Comparison of ENCODE assay signal across 8 cellular contexts in the genomic region with DNA sequence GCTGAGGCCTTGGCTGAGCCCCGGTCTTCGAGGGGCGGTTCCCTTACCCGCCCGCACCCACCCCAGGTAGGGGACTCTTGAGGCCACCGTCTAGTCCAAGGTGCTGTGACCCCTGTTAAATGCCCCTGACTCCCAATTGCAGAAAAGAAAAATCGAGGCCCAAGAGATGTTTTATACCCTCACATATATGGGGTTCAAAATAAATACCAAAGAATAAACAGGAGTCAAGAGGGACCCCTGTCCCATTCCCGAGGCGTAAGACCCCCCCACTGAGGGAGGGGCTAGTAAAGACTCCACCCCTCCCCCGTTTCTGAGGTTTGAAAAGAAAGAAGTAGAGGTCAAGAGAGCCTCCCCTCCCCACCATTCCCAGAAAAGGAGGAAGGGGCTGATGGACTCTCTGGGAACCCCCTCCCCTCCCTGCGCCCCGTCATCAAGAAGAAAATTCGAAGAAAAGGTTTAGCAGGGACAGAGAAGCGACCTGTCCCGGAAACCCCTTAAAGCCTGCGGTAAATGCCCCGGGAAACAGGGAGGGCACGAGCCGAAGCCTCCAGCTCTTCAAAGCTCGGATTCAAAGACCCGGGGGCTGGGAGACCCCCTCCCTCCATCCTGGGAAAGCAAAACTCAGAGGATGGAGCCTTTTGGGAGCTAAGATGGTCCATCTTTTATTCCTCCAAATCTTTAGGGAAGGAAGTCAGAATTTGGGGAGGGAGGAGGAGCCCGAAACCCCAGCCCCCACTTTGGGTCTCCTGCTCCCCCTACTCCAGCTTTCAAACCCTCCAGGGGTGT. TPM values are rescaled to one million over a fixed set of nuclear protein-coding genes. Genes with fewer than 3 reads are reported as not detected.
DNase-seq lines count a peak whose midpoint lies in the region; ATAC-seq, FAIRE-seq and TF ChIP-seq lines count a peak whose summit lies in the region.

No MANE protein-coding gene starts in this region.

- no peaks in the 10 kb centered on the region for H3F3A ChIP-seq in SK-N-SH (replicated peaks; ENCODE audit: insufficient read depth)

- no peaks in the 10 kb centered on the region for H4K20me1 ChIP-seq in SK-N-SH (ENCODE audit: insufficient read depth)
- no peaks in the 10 kb centered on the region for H4K20me1 ChIP-seq in HepG2 (ENCODE audit: insufficient read depth, low read length)

- H3K79me2 ChIP-seq in SK-N-SH (ENCODE audit: insufficient read depth): no peaks in the 10 kb centered on the region
- no peaks in the 10 kb centered on the region for H3K79me2 ChIP-seq in HepG2 (ENCODE audit: insufficient read depth, low read length)

- BruUV-seq in HepG2 (replicated peaks; lab: Mats Ljungman, UMichigan): TSS peak; percentile 62

- H3K36me3 ChIP-seq in SK-N-SH (replicated peaks in 1 of 2; ENCODE audit: control insufficient read depth in 1 of 2, insufficient read depth in 2 of 2, low read length in 1 of 2) (peaks cover 0 to 2% of the 10 kb centered on the region in 2 experiments), bronchial epithelial cell (ENCODE audit: control insufficient read depth, insufficient read depth, low read length) (no peaks in the 10 kb centered on the region), HepG2 (replicated peaks in 1 of 2; ENCODE audit: control insufficient read depth in 1 of 2, insufficient read depth in 2 of 2, low read length in 2 of 2) (peaks cover 3 to 5% of the 10 kb centered on the region in 2 experiments; a peak in 1 of 5 replicates), stomach smooth muscle (ENCODE audit: control insufficient read depth in 2 of 2, insufficient read depth in 2 of 2, low read length in 2 of 2) (peaks cover 0 to 9% of the 10 kb centered on the region in 2 donors)

- CTCF ChIA-PET in SK-N-SH (lab: Yijun Ruan, JAX): interaction anchor here (0.6 to 20.7 kb wide), 15 partner anchors 12 to 206 kb away, joined by 3 to 505 read pairs (median 6); partner anchors contain the start of genes ARRDC2, JUND, MPV17L2 and PIK3R2
- CTCF ChIA-PET in HepG2 (lab: Yijun Ruan, JAX; ENCODE audit: low intra/inter-chr PET ratio, low total read pairs): no interaction called here

- H3K9ac ChIP-seq in SK-N-SH (peak overlapping the region; percentile 79), HepG2 (ENCODE audit: insufficient read depth, low read depth, low read length) (peak overlapping the region; percentile 73), stomach smooth muscle (ENCODE audit: low read length in 2 of 2) (peak overlapping the region; percentile 86 to 97)

- TF ChIP-seq RAD21 in SK-N-SH (IDR thresholded peaks at IDR 0.05; ENCODE audit: low read length) (no peak), HepG2 (CRISPR knock-in tag; IDR thresholded peaks at IDR 0.05) (no peak)

- POLR2A ChIA-PET in SK-N-SH (lab: Yijun Ruan, JAX) (interaction anchor here (0.6 to 2.1 kb wide), 6 partner anchors 10 to 75 kb away, joined by 3 to 5 read pairs (median 3); partner anchors contain the start of gene MPV17L2), HepG2 (lab: Yijun Ruan, JAX) (interaction anchor here (0.6 to 4.0 kb wide), 10 partner anchors 12 to 181 kb away, joined by 3 to 27 read pairs (median 6); partner anchors contain the start of genes GDF15, IQCN, JUND and MPV17L2)

- no peaks in the 10 kb centered on the region for H3K27me3 ChIP-seq in SK-N-SH (ENCODE audit: insufficient read depth)
- H3K27me3 ChIP-seq in bronchial epithelial cell (ENCODE audit: control insufficient read depth, insufficient read depth, low read length): no peaks in the 10 kb centered on the region
- 0 out of 5 replicates have a peak, but pooled peaks cover 0 to 3% of the 10 kb centered on the region in 2 experiments for H3K27me3 ChIP-seq in HepG2 (ENCODE audit: control insufficient read depth in 1 of 2, insufficient read depth in 2 of 2, low read length in 2 of 2)
- H3K27me3 ChIP-seq in stomach smooth muscle (ENCODE audit: control insufficient read depth in 1 of 2, insufficient read depth in 2 of 2, low read length in 2 of 2): peaks cover 0 to 3% of the 10 kb centered on the region in 2 donors

- peak overlapping the region; percentile 96 for H3K4me2 ChIP-seq in SK-N-SH
- H3K4me2 ChIP-seq in HepG2 (ENCODE audit: low read depth, low read length): peak overlapping the region; percentile 87

- H3K4me1 ChIP-seq in SK-N-SH (ENCODE audit: control insufficient read depth in 1 of 2, insufficient read depth in 2 of 2, low read depth in 1 of 2, low read length in 1 of 2) (peaks cover 4 to 20% of the 10 kb centered on the region in 2 experiments; a peak in 2 of 4 replicates), HepG2 (ENCODE audit: insufficient read depth, low read length) (peaks cover 13% of the 10 kb centered on the region), stomach smooth muscle (ENCODE audit: control insufficient read depth, insufficient read depth, low read length) (peaks cover 33% of the 10 kb centered on the region)

- no peak for FAIRE-seq in bronchial epithelial cell (lab: Jason Lieb, UNC)
- no peak for FAIRE-seq in HepG2 (lab: Jason Lieb, UNC)

- peak overlapping the region; percentile 75 for H3K4me3 ChIP-seq in AG10803 (ENCODE audit: low read length)
- H3K4me3 ChIP-seq in SK-N-SH (ENCODE audit: low read depth in 2 of 2, low read length in 1 of 2): peak overlapping the region; percentile 67 to 78
- H3K4me3 ChIP-seq in bronchial epithelial cell (ENCODE audit: low read depth, low read length): peak overlapping the region; percentile 52
- H3K4me3 ChIP-seq in HepG2 (replicated peaks in 1 of 3; ENCODE audit: insufficient read depth in 1 of 3, low read depth in 2 of 3, low read length in 3 of 3): peak overlapping the region; percentile 73 to 76 (median 73)
- peak overlapping the region; percentile 78 to 80 for H3K4me3 ChIP-seq in stomach smooth muscle (ENCODE audit: low read length in 2 of 2)

- TF ChIP-seq EP300 in SK-N-SH (IDR thresholded peaks at IDR 0.05; ENCODE audit: borderline replicate concordance in 1 of 2, low read depth in 1 of 2, low read length in 1 of 2) (no peak), HepG2 (IDR thresholded peaks at IDR 0.05; ENCODE audit: low read depth in 2 of 2, low read length in 2 of 2) (no peak), HepG2 (CRISPR knock-in tag; IDR thresholded peaks at IDR 0.05; ENCODE audit: borderline replicate concordance) (no peak)

- TF ChIP-seq CTCF in AG10803 (conservative IDR thresholded peaks at IDR 0.05; ENCODE audit: low read length): no peak
- TF ChIP-seq CTCF in SK-N-SH (IDR thresholded peaks at IDR 0.05): no peak
- no peak for TF ChIP-seq CTCF in bronchial epithelial cell (IDR thresholded peaks at IDR 0.05; ENCODE audit: insufficient read depth, low read length, severe bottlenecking)
- no peak for TF ChIP-seq CTCF in HepG2 (CRISPR knock-in tag; IDR thresholded peaks at IDR 0.05)

- intact Hi-C loops in HepG2 (cut with micrococcal nuclease; ENCODE audit: unreplicated experiment): loop anchor here (1.0 to 5.0 kb wide), 3 partner anchors 20 to 208 kb away; partner anchors contain the start of gene LSM4

- no peak for DNase-seq in AG10803 (ENCODE audit: low read depth)
- peak; percentile 84 for DNase-seq in SK-N-SH
- no peak for DNase-seq in bronchial epithelial cell (ENCODE audit: low read depth)
- no peak for DNase-seq in HepG2 (ENCODE audit: low spot score)

- under 1% methylated on average over 13 of the region's 22 CpGs for WGBS in SK-N-SH (ENCODE audit: low lambda C conversion rate)
- 2% methylated on average over 22 of the region's 22 CpGs for WGBS in HepG2 (ENCODE audit: low lambda C conversion rate)

- in situ Hi-C loops in HepG2 (cut with HindIII; ENCODE audit: extremely low pct_ligation_motif_present, low pct_unique_long_range_greater_than_20kb): loop anchor here (5.0 to 10.0 kb wide), 2 partner anchors 48 to 210 kb away; partner anchors contain the start of gene SSBP4

- ATAC-seq in GM18867 (IDR thresholded peaks at IDR 0.05; ENCODE audit: unreplicated experiment): peak; percentile 5
- peak; percentile 5 for ATAC-seq in HG03139 (IDR thresholded peaks at IDR 0.05; ENCODE audit: unreplicated experiment)
- ATAC-seq in HepG2: peak; percentile 14
- ATAC-seq in GM21390 (IDR thresholded peaks at IDR 0.05; ENCODE audit: unreplicated experiment): no peak

- H3K9me3 ChIP-seq in SK-N-SH: no peaks in the 10 kb centered on the region
- H3K9me3 ChIP-seq in HepG2 (ENCODE audit: low read length): no peaks in the 10 kb centered on the region
- no peaks in the 10 kb centered on the region for H3K9me3 ChIP-seq in stomach smooth muscle (ENCODE audit: control insufficient read depth in 2 of 2, low read length in 2 of 2)

- H3K27ac ChIP-seq in SK-N-SH (ENCODE audit: low read depth in 2 of 2, low read length in 1 of 2) (peak overlapping the region; percentile 85 to 93), HepG2 (ENCODE audit: extremely low read length, insufficient read depth, low read length) (peak overlapping the region; percentile 60), stomach smooth muscle (ENCODE audit: low read length) (peak overlapping the region; percentile 100)

- TF ChIP-seq POLR2A in HepG2 (IDR thresholded peaks at IDR 0.05; ENCODE audit: insufficient read depth in 1 of 2, low read depth in 2 of 2, low read length in 2 of 2): peak in 1 of 2 experiments; percentile 32; a peak in 1 of 4 replicates

- no peaks in the 10 kb centered on the region for H3K9me2 ChIP-seq in SK-N-SH

- H2AFZ ChIP-seq in SK-N-SH (ENCODE audit: low read depth) (peak overlapping the region; percentile 76), HepG2 (ENCODE audit: low read length) (no peak overlapping the region)

RNA-seq across cellular contexts. Expression of gene RAB3A, which starts 0.7 kb away (rescaled TPM):
- polyA plus RNA-seq in SK-N-SH (2012; rRNA removed) (9.1 and 9.7 TPM in 2 replicates), HepG2 (2011; rRNA removed) (0.95 and 0.98 TPM in 2 replicates)
- 7.7 and 10.0 TPM in 2 replicates for polyA plus RNA-seq in SK-N-SH (2012; cell fraction: cytosol; rRNA removed)
- polyA plus RNA-seq in SK-N-SH (2012; cell fraction: nucleus; rRNA removed): 13.1 and 19.6 TPM in 2 replicates
- total RNA-seq in bronchial epithelial cell (0.53 and 1.0 TPM in 2 replicates), HepG2 (2016; rRNA removed; fragmentation: Illumina TruSeq; extraction: Trizol) (0.53 and 0.58 TPM in 2 replicates)
- total RNA-seq in HepG2 (2016; cell fraction: cytosol; rRNA removed; fragmentation: Illumina TruSeq; extraction: Trizol; ENCODE audit: low read depth): 1.5 and 2.4 TPM in 2 replicates
- total RNA-seq in HepG2 (2016; cell fraction: insoluble cytoplasmic fraction; rRNA removed; fragmentation: Illumina TruSeq; extraction: Trizol): 0.61 and 1.2 TPM in 2 replicates
- total RNA-seq in HepG2 (2016; cell fraction: membrane; rRNA removed; fragmentation: Illumina TruSeq; extraction: Trizol): 1.4 and 1.8 TPM in 2 replicates
- total RNA-seq in HepG2 (2016; cell fraction: nucleus; rRNA removed; fragmentation: Illumina TruSeq; extraction: Trizol): 1.0 and 1.4 TPM in 2 replicates
- 1.4 TPM in 2 replicates for polyA plus RNA-seq in HepG2 (2011; cell fraction: cytosol; rRNA removed)
- 2.7 and 3.2 TPM in 2 replicates for polyA plus RNA-seq in HepG2 (2011; cell fraction: nucleus; rRNA removed)
- polyA plus RNA-seq in HepG2 (2012): 1.8 and 2.1 TPM in 2 replicates
- polyA plus RNA-seq in HepG2 (2016; cell fraction: cytosol; fragmentation: Illumina TruSeq; extraction: Trizol; ENCODE audit: low read depth): 0.90 and 0.94 TPM in 2 replicates
- 1.1 and 2.1 TPM in 2 replicates for polyA plus RNA-seq in HepG2 (2016; cell fraction: insoluble cytoplasmic fraction; fragmentation: Illumina TruSeq; extraction: Trizol; ENCODE audit: low read depth)
- polyA plus RNA-seq in HepG2 (2016; cell fraction: membrane; fragmentation: Illumina TruSeq; extraction: Trizol; ENCODE audit: low read depth): 1.1 TPM in 2 replicates
- 2.0 and 3.3 TPM in 2 replicates for polyA plus RNA-seq in HepG2 (2016; cell fraction: nucleus; fragmentation: Illumina TruSeq; extraction: Trizol; ENCODE audit: insufficient read depth, low read depth)
- 4.2 and 9.4 TPM in 2 replicates for polyA minus RNA-seq in HepG2 (2011; rRNA and poly(A)+ RNA removed; ENCODE audit: low replicate concordance)
- 3.9 and 4.1 TPM in 2 replicates for polyA minus RNA-seq in HepG2 (2011; cell fraction: cytosol; rRNA and poly(A)+ RNA removed)
- polyA minus RNA-seq in HepG2 (2011; cell fraction: nucleus; rRNA and poly(A)+ RNA removed): 0.64 and 1.2 TPM in 2 replicates

RNA-seq across cellular contexts. Expression of gene MPV17L2, which starts 11.6 kb away (rescaled TPM):
- polyA plus RNA-seq in SK-N-SH (2012; rRNA removed) (17.5 and 20.6 TPM in 2 replicates), HepG2 (2011; rRNA removed) (12.4 and 13.6 TPM in 2 replicates)
- 9.7 and 13.5 TPM in 2 replicates for polyA plus RNA-seq in SK-N-SH (2012; cell fraction: cytosol; rRNA removed)
- 8.2 and 8.6 TPM in 2 replicates for polyA plus RNA-seq in SK-N-SH (2012; cell fraction: nucleus; rRNA removed)
- total RNA-seq in bronchial epithelial cell (8.7 and 9.5 TPM in 2 replicates), HepG2 (2016; rRNA removed; fragmentation: Illumina TruSeq; extraction: Trizol) (13.0 and 16.7 TPM in 2 replicates)
- total RNA-seq in HepG2 (2016; cell fraction: cytosol; rRNA removed; fragmentation: Illumina TruSeq; extraction: Trizol; ENCODE audit: low read depth): 5.8 and 6.2 TPM in 2 replicates
- 13.4 and 17.8 TPM in 2 replicates for total RNA-seq in HepG2 (2016; cell fraction: insoluble cytoplasmic fraction; rRNA removed; fragmentation: Illumina TruSeq; extraction: Trizol)
- 8.3 and 11.1 TPM in 2 replicates for total RNA-seq in HepG2 (2016; cell fraction: membrane; rRNA removed; fragmentation: Illumina TruSeq; extraction: Trizol)
- 9.2 and 11.2 TPM in 2 replicates for total RNA-seq in HepG2 (2016; cell fraction: nucleus; rRNA removed; fragmentation: Illumina TruSeq; extraction: Trizol)
- 8.7 and 13.2 TPM in 2 replicates for polyA plus RNA-seq in HepG2 (2011; cell fraction: cytosol; rRNA removed)
- polyA plus RNA-seq in HepG2 (2011; cell fraction: nucleus; rRNA removed): 5.8 and 6.4 TPM in 2 replicates
- 6.0 and 9.4 TPM in 2 replicates for polyA plus RNA-seq in HepG2 (2012)
- 7.8 and 8.4 TPM in 2 replicates for polyA plus RNA-seq in HepG2 (2016; cell fraction: cytosol; fragmentation: Illumina TruSeq; extraction: Trizol; ENCODE audit: low read depth)
- 21.7 TPM in 2 replicates for polyA plus RNA-seq in HepG2 (2016; cell fraction: insoluble cytoplasmic fraction; fragmentation: Illumina TruSeq; extraction: Trizol; ENCODE audit: low read depth)
- 9.2 and 11.9 TPM in 2 replicates for polyA plus RNA-seq in HepG2 (2016; cell fraction: membrane; fragmentation: Illumina TruSeq; extraction: Trizol; ENCODE audit: low read depth)
- 27.8 and 29.4 TPM in 2 replicates for polyA plus RNA-seq in HepG2 (2016; cell fraction: nucleus; fragmentation: Illumina TruSeq; extraction: Trizol; ENCODE audit: insufficient read depth, low read depth)
- polyA minus RNA-seq in HepG2 (2011; rRNA and poly(A)+ RNA removed; ENCODE audit: low replicate concordance): 22.3 and 69.9 TPM in 2 replicates
- polyA minus RNA-seq in HepG2 (2011; cell fraction: cytosol; rRNA and poly(A)+ RNA removed): 3.4 and 4.1 TPM in 2 replicates
- polyA minus RNA-seq in HepG2 (2011; cell fraction: nucleus; rRNA and poly(A)+ RNA removed): 2.5 and 3.7 TPM in 2 replicates

RNA-seq across cellular contexts. Expression of gene PDE4C, which starts 21.7 kb away (rescaled TPM):
- polyA plus RNA-seq in SK-N-SH (2012; rRNA removed) (0.36 and 1.0 TPM in 2 replicates), HepG2 (2011; rRNA removed) (14.0 and 17.9 TPM in 2 replicates)
- 0.05 and 0.26 TPM in 2 replicates for polyA plus RNA-seq in SK-N-SH (2012; cell fraction: cytosol; rRNA removed)
- 4.1 and 8.2 TPM in 2 replicates for polyA plus RNA-seq in SK-N-SH (2012; cell fraction: nucleus; rRNA removed)
- total RNA-seq in bronchial epithelial cell (0.26 and 0.38 TPM in 2 replicates), HepG2 (2016; rRNA removed; fragmentation: Illumina TruSeq; extraction: Trizol) (0.90 and 1.4 TPM in 2 replicates)
- 0.30 and 0.44 TPM in 2 replicates for total RNA-seq in HepG2 (2016; cell fraction: cytosol; rRNA removed; fragmentation: Illumina TruSeq; extraction: Trizol; ENCODE audit: low read depth)
- total RNA-seq in HepG2 (2016; cell fraction: insoluble cytoplasmic fraction; rRNA removed; fragmentation: Illumina TruSeq; extraction: Trizol): 0.49 and 1.5 TPM in 2 replicates
- total RNA-seq in HepG2 (2016; cell fraction: membrane; rRNA removed; fragmentation: Illumina TruSeq; extraction: Trizol): 0.07 and 0.37 TPM in 2 replicates
- total RNA-seq in HepG2 (2016; cell fraction: nucleus; rRNA removed; fragmentation: Illumina TruSeq; extraction: Trizol): 1.7 and 2.4 TPM in 2 replicates
- 3.4 and 4.6 TPM in 2 replicates for polyA plus RNA-seq in HepG2 (2011; cell fraction: cytosol; rRNA removed)
- 128 and 158 TPM in 2 replicates for polyA plus RNA-seq in HepG2 (2011; cell fraction: nucleus; rRNA removed)
- polyA plus RNA-seq in HepG2 (2012): 2.2 and 3.2 TPM in 2 replicates
- not detected in 2 replicates for polyA plus RNA-seq in HepG2 (2016; cell fraction: cytosol; fragmentation: Illumina TruSeq; extraction: Trizol; ENCODE audit: low read depth)
- 0.33 and 0.37 TPM in 2 replicates for polyA plus RNA-seq in HepG2 (2016; cell fraction: insoluble cytoplasmic fraction; fragmentation: Illumina TruSeq; extraction: Trizol; ENCODE audit: low read depth)
- polyA plus RNA-seq in HepG2 (2016; cell fraction: membrane; fragmentation: Illumina TruSeq; extraction: Trizol; ENCODE audit: low read depth): not detected in 2 replicates
- 10.9 and 11.5 TPM in 2 replicates for polyA plus RNA-seq in HepG2 (2016; cell fraction: nucleus; fragmentation: Illumina TruSeq; extraction: Trizol; ENCODE audit: insufficient read depth, low read depth)
- polyA minus RNA-seq in HepG2 (2011; rRNA and poly(A)+ RNA removed; ENCODE audit: low replicate concordance): 0.56 and 12.3 TPM in 2 replicates
- 1.5 and 3.1 TPM in 2 replicates for polyA minus RNA-seq in HepG2 (2011; cell fraction: cytosol; rRNA and poly(A)+ RNA removed)
- polyA minus RNA-seq in HepG2 (2011; cell fraction: nucleus; rRNA and poly(A)+ RNA removed): 30.4 and 31.1 TPM in 2 replicates

RNA-seq across cellular contexts. Expression of gene IFI30, which starts 31.0 kb away (rescaled TPM):
- polyA plus RNA-seq in SK-N-SH (2012; rRNA removed): 10.7 and 11.6 TPM in 2 replicates
- polyA plus RNA-seq in SK-N-SH (2012; cell fraction: cytosol; rRNA removed): 4.4 and 6.7 TPM in 2 replicates
- 4.5 and 5.5 TPM in 2 replicates for polyA plus RNA-seq in SK-N-SH (2012; cell fraction: nucleus; rRNA removed)
- 17.6 and 20.6 TPM in 2 replicates for total RNA-seq in bronchial epithelial cell
- 41.2 and 79.4 TPM in 2 replicates for total RNA-seq in HepG2 (2016; rRNA removed; fragmentation: Illumina TruSeq; extraction: Trizol)
- 49.8 and 56.5 TPM in 2 replicates for total RNA-seq in HepG2 (2016; cell fraction: cytosol; rRNA removed; fragmentation: Illumina TruSeq; extraction: Trizol; ENCODE audit: low read depth)
- 39.1 and 76.9 TPM in 2 replicates for total RNA-seq in HepG2 (2016; cell fraction: insoluble cytoplasmic fraction; rRNA removed; fragmentation: Illumina TruSeq; extraction: Trizol)
- 32.9 and 35.3 TPM in 2 replicates for total RNA-seq in HepG2 (2016; cell fraction: membrane; rRNA removed; fragmentation: Illumina TruSeq; extraction: Trizol)
- total RNA-seq in HepG2 (2016; cell fraction: nucleus; rRNA removed; fragmentation: Illumina TruSeq; extraction: Trizol): 62.2 and 72.4 TPM in 2 replicates
- polyA plus RNA-seq in HepG2 (2011; rRNA removed): 24.7 and 25.0 TPM in 2 replicates
- polyA plus RNA-seq in HepG2 (2011; cell fraction: cytosol; rRNA removed): 33.2 and 51.0 TPM in 2 replicates
- polyA plus RNA-seq in HepG2 (2011; cell fraction: nucleus; rRNA removed): 13.2 and 16.2 TPM in 2 replicates
- polyA plus RNA-seq in HepG2 (2012): 13.8 and 14.8 TPM in 2 replicates
- polyA plus RNA-seq in HepG2 (2016; cell fraction: cytosol; fragmentation: Illumina TruSeq; extraction: Trizol; ENCODE audit: low read depth): 68.0 and 80.0 TPM in 2 replicates
- polyA plus RNA-seq in HepG2 (2016; cell fraction: insoluble cytoplasmic fraction; fragmentation: Illumina TruSeq; extraction: Trizol; ENCODE audit: low read depth): 46.2 and 52.2 TPM in 2 replicates
- polyA plus RNA-seq in HepG2 (2016; cell fraction: membrane; fragmentation: Illumina TruSeq; extraction: Trizol; ENCODE audit: low read depth): 28.9 and 31.1 TPM in 2 replicates
- polyA plus RNA-seq in HepG2 (2016; cell fraction: nucleus; fragmentation: Illumina TruSeq; extraction: Trizol; ENCODE audit: insufficient read depth, low read depth): 133 TPM in 2 replicates
- polyA minus RNA-seq in HepG2 (2011; rRNA and poly(A)+ RNA removed; ENCODE audit: low replicate concordance): 49.7 and 255 TPM in 2 replicates
- polyA minus RNA-seq in HepG2 (2011; cell fraction: cytosol; rRNA and poly(A)+ RNA removed): 11.2 and 23.9 TPM in 2 replicates
- polyA minus RNA-seq in HepG2 (2011; cell fraction: nucleus; rRNA and poly(A)+ RNA removed): 3.7 and 4.4 TPM in 2 replicates

RNA-seq across cellular contexts. Expression of gene PIK3R2, which starts 51.6 kb away (rescaled TPM):
- polyA plus RNA-seq in SK-N-SH (2012; rRNA removed): 27.5 and 36.6 TPM in 2 replicates
- 17.4 and 30.3 TPM in 2 replicates for polyA plus RNA-seq in SK-N-SH (2012; cell fraction: cytosol; rRNA removed)
- polyA plus RNA-seq in SK-N-SH (2012; cell fraction: nucleus; rRNA removed): 52.1 and 53.0 TPM in 2 replicates
- total RNA-seq in bronchial epithelial cell: 2.6 and 4.0 TPM in 2 replicates
- total RNA-seq in HepG2 (2016; rRNA removed; fragmentation: Illumina TruSeq; extraction: Trizol): 15.8 and 25.3 TPM in 2 replicates
- total RNA-seq in HepG2 (2016; cell fraction: cytosol; rRNA removed; fragmentation: Illumina TruSeq; extraction: Trizol; ENCODE audit: low read depth): 13.7 and 16.1 TPM in 2 replicates
- 12.5 and 18.3 TPM in 2 replicates for total RNA-seq in HepG2 (2016; cell fraction: insoluble cytoplasmic fraction; rRNA removed; fragmentation: Illumina TruSeq; extraction: Trizol)
- total RNA-seq in HepG2 (2016; cell fraction: membrane; rRNA removed; fragmentation: Illumina TruSeq; extraction: Trizol): 33.3 and 40.2 TPM in 2 replicates
- total RNA-seq in HepG2 (2016; cell fraction: nucleus; rRNA removed; fragmentation: Illumina TruSeq; extraction: Trizol): 14.5 and 18.4 TPM in 2 replicates
- 18.6 and 27.2 TPM in 2 replicates for polyA plus RNA-seq in HepG2 (2011; rRNA removed)
- polyA plus RNA-seq in HepG2 (2011; cell fraction: cytosol; rRNA removed): 17.0 and 21.2 TPM in 2 replicates
- 35.7 and 42.1 TPM in 2 replicates for polyA plus RNA-seq in HepG2 (2011; cell fraction: nucleus; rRNA removed)
- 39.2 and 39.3 TPM in 2 replicates for polyA plus RNA-seq in HepG2 (2012)
- 8.4 and 11.9 TPM in 2 replicates for polyA plus RNA-seq in HepG2 (2016; cell fraction: cytosol; fragmentation: Illumina TruSeq; extraction: Trizol; ENCODE audit: low read depth)
- polyA plus RNA-seq in HepG2 (2016; cell fraction: insoluble cytoplasmic fraction; fragmentation: Illumina TruSeq; extraction: Trizol; ENCODE audit: low read depth): 30.5 and 42.6 TPM in 2 replicates
- 46.8 and 48.0 TPM in 2 replicates for polyA plus RNA-seq in HepG2 (2016; cell fraction: membrane; fragmentation: Illumina TruSeq; extraction: Trizol; ENCODE audit: low read depth)
- polyA plus RNA-seq in HepG2 (2016; cell fraction: nucleus; fragmentation: Illumina TruSeq; extraction: Trizol; ENCODE audit: insufficient read depth, low read depth): 60.8 and 65.6 TPM in 2 replicates
- polyA minus RNA-seq in HepG2 (2011; rRNA and poly(A)+ RNA removed; ENCODE audit: low replicate concordance): 18.1 and 22.4 TPM in 2 replicates
- 12.0 and 21.3 TPM in 2 replicates for polyA minus RNA-seq in HepG2 (2011; cell fraction: cytosol; rRNA and poly(A)+ RNA removed)
- 12.7 and 19.6 TPM in 2 replicates for polyA minus RNA-seq in HepG2 (2011; cell fraction: nucleus; rRNA and poly(A)+ RNA removed)
